Comparison of ENCODE assay signal across 8 cellular contexts in the genomic region with DNA sequence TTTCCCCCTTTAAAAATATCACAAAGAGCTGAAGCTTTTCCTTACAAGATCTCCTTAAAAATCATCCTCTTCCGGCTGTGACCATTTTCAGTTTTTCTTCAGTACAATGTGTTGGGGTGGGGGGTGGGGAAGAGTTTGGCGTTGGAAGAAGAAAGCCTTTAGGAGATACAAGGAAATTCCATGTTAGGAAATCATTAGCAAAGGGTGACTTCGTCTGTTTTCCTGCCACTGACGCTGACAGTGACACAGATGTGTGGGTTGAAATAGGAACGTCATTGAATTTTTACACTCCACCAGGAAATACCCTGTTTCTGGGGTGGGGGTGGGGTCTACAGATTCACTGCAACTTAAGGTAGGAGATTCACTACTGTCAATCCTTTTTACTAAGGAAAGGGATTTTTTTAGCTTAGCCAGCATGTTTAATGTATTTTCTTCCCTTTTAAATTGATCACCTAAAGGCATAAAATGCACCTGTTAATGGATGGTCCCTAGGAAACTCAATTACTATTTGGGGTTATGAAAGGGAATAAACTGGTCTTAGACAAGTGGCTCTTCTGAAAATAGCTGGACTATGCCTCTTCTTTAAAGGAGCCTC. TPM values are rescaled to one million over a fixed set of nuclear protein-coding genes. Genes with fewer than 3 reads are reported as not detected.
DNase-seq lines count a peak whose midpoint lies in the region; FAIRE-seq and TF ChIP-seq lines count a peak whose summit lies in the region.

No MANE protein-coding gene starts in this region.

- intact Hi-C loops in endothelial cell of umbilical vein (cut with micrococcal nuclease), result loop anchor here (1.0 to 10.0 kb wide), 6 partner anchors 80 to 332 kb away; a partner anchor contains a TSS

- TF ChIP-seq CTCF in BJ (IDR thresholded peaks at IDR 0.05; ENCODE audit: insufficient read depth, low read depth, low read length) (no peak), endothelial cell of umbilical vein (IDR thresholded peaks at IDR 0.05; ENCODE audit: extremely low read depth in 1 of 2, insufficient read depth in 1 of 2, low read depth in 1 of 2, low read length in 2 of 2) (no peak)

- no peak overlapping the region for H3K4ac ChIP-seq in neuronal stem cell (ENCODE audit: low read length)

- no peaks in the 10 kb centered on the region for H4K20me1 ChIP-seq in endothelial cell of umbilical vein (replicated peaks; ENCODE audit: control insufficient read depth, extremely low read depth, insufficient read depth, low read length)

- no peak overlapping the region for H2BK12ac ChIP-seq in neuronal stem cell (ENCODE audit: low read length)

- H2AK5ac ChIP-seq in neuronal stem cell (ENCODE audit: low read depth, low read length), result no peak overlapping the region

- H3K9ac ChIP-seq in endothelial cell of umbilical vein (replicated peaks; ENCODE audit: extremely low read depth, insufficient read depth, low read length) (peak overlapping the region; percentile 57), neuronal stem cell (ENCODE audit: low read depth, low read length, poor library complexity) (no peak overlapping the region)

- H2AFZ ChIP-seq in endothelial cell of umbilical vein (ENCODE audit: low read depth, low read length) (peak overlapping the region; percentile 93), neuronal stem cell (ENCODE audit: low read length) (peak overlapping the region; percentile 95)

- H3K4me1 ChIP-seq in endothelial cell of umbilical vein (ENCODE audit: control insufficient read depth, extremely low read depth, insufficient read depth, low read length) (peaks cover 13% of the 10 kb centered on the region), neuronal stem cell (ENCODE audit: control insufficient read depth in 2 of 2, insufficient read depth in 1 of 2, low read depth in 1 of 2, low read length in 2 of 2) (peaks cover 0 to 3% of the 10 kb centered on the region in 2 donors)

- WGBS in neuronal stem cell (ENCODE audit: extremely low coverage in 2 of 2, insufficient read length in 2 of 2, insufficient replicate concordance in 1 of 2), 2 donors, result no CpG with 5 or more reads among the region's 5 CpGs

- TF ChIP-seq POLR2A in endothelial cell of umbilical vein (IDR thresholded peaks at IDR 0.05; ENCODE audit: low read depth, low read length), result no peak

- H2BK120ac ChIP-seq in neuronal stem cell (ENCODE audit: low read depth, low read length), result no peak overlapping the region

- peak overlapping the region; percentile 91 for H3K4me2 ChIP-seq in endothelial cell of umbilical vein (ENCODE audit: insufficient read depth, low read length)
- H3K4me2 ChIP-seq in neuronal stem cell (ENCODE audit: insufficient read depth, low read length, poor library complexity, severe bottlenecking), result no peak overlapping the region

- BruUV-seq in endothelial cell of umbilical vein (replicated peaks; lab: Mats Ljungman, UMichigan), result no TSS peak

- no peak overlapping the region for H3K18ac ChIP-seq in neuronal stem cell (ENCODE audit: low read length)

- H3K23ac ChIP-seq in neuronal stem cell (ENCODE audit: low read depth, low read length, poor library complexity), result no peak overlapping the region

- H4K91ac ChIP-seq in neuronal stem cell (ENCODE audit: low read depth, low read length, poor library complexity), result no peak overlapping the region

- CTCF ChIA-PET in BJ (lab: Yijun Ruan, JAX) (interaction anchor here (0.6 to 1.8 kb wide), 4 partner anchors 120 to 404 kb away, joined by 3 to 4 read pairs (median 4); no protein-coding TSS in a partner anchor), endothelial cell of umbilical vein (lab: Charles Lee) (interaction anchor here (1.0 to 2.1 kb wide), 4 partner anchors 116 to 415 kb away, joined by 3 to 10 read pairs (median 4); no protein-coding TSS in a partner anchor)

- FAIRE-seq in endothelial cell of umbilical vein (lab: Jason Lieb, UNC), result no peak

- H3K9me3 ChIP-seq in endothelial cell of umbilical vein (replicated peaks; ENCODE audit: control insufficient read depth, insufficient read depth, low read length) (no peaks in the 10 kb centered on the region), neuronal stem cell (replicated peaks in 1 of 2; ENCODE audit: control insufficient read depth in 2 of 2, insufficient read depth in 1 of 2, low read depth in 1 of 2, low read length in 2 of 2) (no peaks in the 10 kb centered on the region)

- H3K27ac ChIP-seq in endothelial cell of umbilical vein (ENCODE audit: insufficient read depth, low read depth, low read length) (peak overlapping the region; percentile 48), neuronal stem cell (replicated peaks; ENCODE audit: low read length) (no peak overlapping the region)

- H3K79me1 ChIP-seq in neuronal stem cell (ENCODE audit: low read depth, low read length), result no peaks in the 10 kb centered on the region

- H3K27me3 ChIP-seq in BJ (ENCODE audit: control insufficient read depth, insufficient read depth, low read length), result no peaks in the 10 kb centered on the region
- H3K27me3 ChIP-seq in endothelial cell of umbilical vein (ENCODE audit: control insufficient read depth in 2 of 2, insufficient read depth in 2 of 2, low read length in 2 of 2), result peaks cover 2 to 3% of the 10 kb centered on the region in 2 experiments
- H3K27me3 ChIP-seq in neuronal stem cell (ENCODE audit: control insufficient read depth in 3 of 3, insufficient read depth in 3 of 3, low read depth in 1 of 3, low read length in 3 of 3), result peaks cover 0 to 22% (median 7%) of the 10 kb centered on the region in 3 experiments

- H3K36me3 ChIP-seq in BJ (ENCODE audit: control insufficient read depth, insufficient read depth, low read length), result no peaks in the 10 kb centered on the region
- no peaks in the 10 kb centered on the region for H3K36me3 ChIP-seq in endothelial cell of umbilical vein (ENCODE audit: control insufficient read depth in 2 of 2, extremely low read depth in 1 of 2, insufficient read depth in 2 of 2, low read length in 2 of 2)
- H3K36me3 ChIP-seq in neuronal stem cell (replicated peaks in 1 of 2; ENCODE audit: control insufficient read depth in 2 of 2, insufficient read depth in 2 of 2, low read length in 2 of 2), result no peaks in the 10 kb centered on the region

- no peaks in the 10 kb centered on the region for H3K79me2 ChIP-seq in endothelial cell of umbilical vein (ENCODE audit: control insufficient read depth, insufficient read depth, low read length)

- POLR2A ChIA-PET in BJ (lab: Charles Lee), result interaction anchor here (0.7 kb wide), 1 partner anchor 271 kb away, joined by 4 read pairs; no protein-coding TSS in a partner anchor
- POLR2A ChIA-PET in endothelial cell of umbilical vein (lab: Charles Lee), result no interaction called here

- H2BK15ac ChIP-seq in neuronal stem cell (ENCODE audit: low read length), result no peak overlapping the region

- H2BK5ac ChIP-seq in neuronal stem cell (ENCODE audit: low read length), result no peak overlapping the region

- DNase-seq in BJ (ENCODE audit: low read depth), result no peak
- DNase-seq in LHCN-M2 (ENCODE audit: low read depth), result peak; percentile 18
- no peak for DNase-seq in endothelial cell of umbilical vein (ENCODE audit: low read depth, low spot score)
- DNase-seq in neuronal stem cell (ENCODE audit: low spot score), result no peak
- no peak for DNase-seq in SIG-M5 treated with dmso at 0.1 percent for 504 hours (lab: John Stamatoyannopoulos, UW; ENCODE audit: unreplicated experiment)
- no peak for DNase-seq in cerebellum (ENCODE audit: low spot score)
- no peak for DNase-seq in HPDE6-E6E7 (ENCODE audit: extremely low spot score)
- no peak for DNase-seq in NCI-H1048 (lab: John Stamatoyannopoulos, UW)

- H3K9me1 ChIP-seq in endothelial cell of umbilical vein (replicated peaks; ENCODE audit: control insufficient read depth, extremely low read depth, insufficient read depth, low read length), result no peaks in the 10 kb centered on the region

- H3K4me3 ChIP-seq in BJ (ENCODE audit: low read depth, low read length) (peak overlapping the region; percentile 69), endothelial cell of umbilical vein (replicated peaks in 1 of 3; ENCODE audit: insufficient read depth in 1 of 3, low read depth in 1 of 3, low read length in 3 of 3) (peak overlapping the region in 2 of 3 experiments; percentile 46 to 54), neuronal stem cell (ENCODE audit: low read length in 2 of 2) (peak overlapping the region in 1 of 2 donors; percentile 57)

- no peak overlapping the region for H3K14ac ChIP-seq in neuronal stem cell (ENCODE audit: low read length)

- dilution Hi-C loops in endothelial cell of umbilical vein (cut with MboI; ENCODE audit: extremely low pct_ligation_motif_present, low sequenced_read_pairs), result no loop called here

- no peak overlapping the region for H4K8ac ChIP-seq in neuronal stem cell (ENCODE audit: low read depth, low read length)

TF ChIP-seq in endothelial cell of umbilical vein, 7 proteins besides CTCF, POLR2A, EP300 and RAD21:
- TF ChIP-seq GATA2 (IDR thresholded peaks at IDR 0.05; ENCODE audit: insufficient read depth, insufficient read length, low read depth, low read length) (no peak), POLR2AphosphoS5 (IDR thresholded peaks at IDR 0.05; ENCODE audit: insufficient read depth, low read depth, low read length) (no peak), JUN (IDR thresholded peaks at IDR 0.05; ENCODE audit: borderline replicate concordance, insufficient read depth, insufficient read length, low read depth) (no peak), FOS (IDR thresholded peaks at IDR 0.05; ENCODE audit: borderline replicate concordance, insufficient read depth, low read length) (no peak), MYC (IDR thresholded peaks at IDR 0.05; ENCODE audit: low read depth, low read length) (no peak), EZH2 (IDR thresholded peaks at IDR 0.05; ENCODE audit: borderline replicate concordance, low read depth, low read length, severe bottlenecking) (no peak)
- TF ChIP-seq, protein P1, sequence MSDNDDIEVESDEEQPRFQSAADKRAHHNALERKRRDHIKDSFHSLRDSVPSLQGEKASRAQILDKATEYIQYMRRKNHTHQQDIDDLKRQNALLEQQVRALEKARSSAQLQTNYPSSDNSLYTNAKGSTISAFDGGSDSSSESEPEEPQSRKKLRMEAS (IDR thresholded peaks at IDR 0.05; ENCODE audit: insufficient read depth, insufficient read length), result no peak

RNA-seq across cellular contexts. Expression of a gene that starts 3.9 kb away (rescaled TPM):
- polyA plus RNA-seq in BJ (2011; rRNA removed), result 2.9 and 3.9 TPM in 2 replicates
- polyA minus RNA-seq in BJ (2011; rRNA and poly(A)+ RNA removed), result 2.4 and 4.8 TPM in 2 replicates
- total RNA-seq in LHCN-M2 (2014; rRNA removed), result 3.8 and 4.8 TPM in 2 replicates
- 9.9 TPM for polyA plus RNA-seq in LHCN-M2 (2012)
- total RNA-seq in endothelial cell of umbilical vein, result 5.6 and 5.7 TPM in 2 replicates
- polyA plus RNA-seq in endothelial cell of umbilical vein, result 2.5 and 2.8 TPM in 2 replicates
- polyA plus RNA-seq in endothelial cell of umbilical vein (2011; cell fraction: cytosol; rRNA removed), result 1.6 TPM in 2 replicates
- 8.5 and 9.0 TPM in 2 replicates for polyA plus RNA-seq in endothelial cell of umbilical vein (2011; cell fraction: nucleus; rRNA removed)
- 1.7 TPM in 2 replicates for polyA plus RNA-seq in endothelial cell of umbilical vein (2012)
- 1.6 and 1.9 TPM in 2 replicates for polyA minus RNA-seq in endothelial cell of umbilical vein
- 3.2 TPM for polyA minus RNA-seq in endothelial cell of umbilical vein (2011; cell fraction: cytosol; rRNA and poly(A)+ RNA removed)
- 3.6 and 5.0 TPM in 2 replicates for polyA minus RNA-seq in endothelial cell of umbilical vein (2011; cell fraction: nucleus; rRNA and poly(A)+ RNA removed)
- 0.18 TPM for polyA plus RNA-seq in neuronal stem cell (2013, experiment 1 of 2)
- 0.10 TPM for polyA plus RNA-seq in neuronal stem cell (2013, experiment 2 of 2)
- total RNA-seq in cerebellum, result 5.3 TPM
